20 cellular contexts compared by ENCODE assay signal in genomic region chr21:21816778-21817177, GRCh38.
"Had no signal": no experiment of that assay in that cellular context is flagged by ENCODE, and none has a peak within 500 bp of the region (broad histone marks: within the 10 kb centered on the region; RNA-seq: fewer than 3 reads in every experiment).

No MANE protein-coding gene starts in this region.

- ATAC-seq: natural killer cell treated with Interleukin-12 subunit alpha and Interleukin-12 subunit beta and Interleukin-15 and Interleukin-18, amount 100 ng/mL, for 72 hours; pancreas; right cardiac atrium; right lobe of liver; stimulated activated effector memory CD8-positive, alpha-beta T cell treated with anti-CD3 and anti-CD28 coated beads, Interleukin-12 subunit alpha, Interleukin-12 subunit beta, amount 100 ng/mL, for 72 hours; stimulated activated naive B cell treated with anti-CD40 and anti-IgM and Interleukin-4, amounts not matched to agents 10 μg/mL and 1 μg/mL and 100 μg/mL, for 72 hours had no signal

- DNase-seq: nephron progenitor cell; nucleus accumbens; pancreas; right cardiac atrium; right lobe of liver; sigmoid colon; small intestine; stimulated activated CD4-positive, alpha-beta T cell treated with anti-CD3 and anti-CD28 coated beads, Interleukin-15, amount 100 ng/mL, for 24 hours; stimulated activated CD4-positive, alpha-beta T cell treated with anti-CD3 and anti-CD28 coated beads, Interleukin-2, amount 100 ng/mL, for 24 hours; stimulated activated CD4-positive, alpha-beta T cell treated with anti-CD3 and anti-CD28 coated beads, Interleukin-2, amount 100 ng/mL, for 48 hours; stimulated activated CD4-positive, alpha-beta T cell treated with anti-CD3 and anti-CD28 coated beads, Interleukin-4, amount 100 ng/mL, for 24 hours; stimulated activated naive B cell treated with anti-CD40 and anti-IgM and Interleukin-4, amounts not matched to agents 10 μg/mL and 1 μg/mL and 100 μg/mL, for 72 hours; stimulated activated naive CD4-positive, alpha-beta T cell treated with Interleukin-2 at 50 U/mL for 16 hours; stomach; thyroid gland; trophoblast cell; upper lobe of left lung had no signal

- FAIRE-seq: pancreas, small intestine, urothelium cell line had no signal
